8 cellular contexts compared by ENCODE assay signal in genomic region chr17:76700627-76701470, GRCh38. TPM values are rescaled to one million over a fixed set of nuclear protein-coding genes. Genes with fewer than 3 reads are reported as not detected.
DNase-seq lines count a peak whose midpoint lies in the region; ATAC-seq and TF ChIP-seq lines count a peak whose summit lies in the region.

No MANE protein-coding gene starts in this region.

- H3K4me1 Mint-ChIP-seq in chondrocyte (ENCODE audit: low read depth): peaks cover 76% of the 10 kb centered on the region
- peaks cover 15% of the 10 kb centered on the region for H3K4me1 Mint-ChIP-seq in memory B cell
- H3K4me1 Mint-ChIP-seq in type B pancreatic cell (ENCODE audit: unreplicated experiment): peaks cover 43% of the 10 kb centered on the region

- intact Hi-C loops in Right ventricle myocardium inferior (cut with DNase I) (loop anchor here (1.0 kb wide), 1 partner anchor 13 kb away; no protein-coding TSS in a partner anchor), cardiac septum (cut with DNase I) (loop anchor here (1.0 kb wide), 2 partner anchors 8 to 13 kb away; no protein-coding TSS in a partner anchor)

- H3K27me3 Mint-ChIP-seq in chondrocyte (ENCODE audit: low read depth): no peaks in the 10 kb centered on the region
- H3K27me3 Mint-ChIP-seq in memory B cell: peaks cover 1% of the 10 kb centered on the region
- H3K27me3 Mint-ChIP-seq in type B pancreatic cell: no peaks in the 10 kb centered on the region

- TF ChIP-seq CTCF in chondrocyte (IDR thresholded peaks at IDR 0.05) (no peak), type B pancreatic cell (conservative IDR thresholded peaks at IDR 0.05) (no peak)

- H3K27ac Mint-ChIP-seq in chondrocyte (ENCODE audit: unreplicated experiment): peak overlapping the region; percentile 97
- H3K27ac Mint-ChIP-seq in memory B cell: peak overlapping the region; percentile 39
- peak overlapping the region; percentile 79 for H3K27ac Mint-ChIP-seq in type B pancreatic cell

- peak; percentile 76 for ATAC-seq in Right ventricle myocardium inferior
- peak; percentile 73 for ATAC-seq in memory B cell (ENCODE audit: low read depth)
- no peak for ATAC-seq in GM18873 (IDR thresholded peaks at IDR 0.05; ENCODE audit: low FRiP score, unreplicated experiment)
- no peak for ATAC-seq in HG03025 (IDR thresholded peaks at IDR 0.05; ENCODE audit: low FRiP score, unreplicated experiment)

- H3K9me3 Mint-ChIP-seq in chondrocyte (ENCODE audit: low read depth) (no peaks in the 10 kb centered on the region), memory B cell (no peaks in the 10 kb centered on the region), type B pancreatic cell (no peaks in the 10 kb centered on the region)

- H3K36me3 Mint-ChIP-seq in chondrocyte (ENCODE audit: low read depth): no peaks in the 10 kb centered on the region
- H3K36me3 Mint-ChIP-seq in memory B cell: no peaks in the 10 kb centered on the region
- no peaks in the 10 kb centered on the region for H3K36me3 Mint-ChIP-seq in type B pancreatic cell

- DNase-seq in Right ventricle myocardium inferior (ENCODE audit: missing footprints) (peak; percentile 84), cardiac septum (ENCODE audit: low spot score) (no peak), chondrocyte (ENCODE audit: low spot score) (no peak), memory B cell (ENCODE audit: low spot score in 2 of 2) (no peak), type B pancreatic cell (ENCODE audit: extremely low spot score, unreplicated experiment) (no peak), NCI-H226 (no peak)

- peak overlapping the region; percentile 64 for H3K4me3 Mint-ChIP-seq in chondrocyte (ENCODE audit: unreplicated experiment)
- H3K4me3 Mint-ChIP-seq in memory B cell: peak overlapping the region; percentile 50
- peak overlapping the region; percentile 75 for H3K4me3 Mint-ChIP-seq in type B pancreatic cell

RNA-seq across cellular contexts. Expression of gene MXRA7, which starts 9.9 kb away (rescaled TPM):
- total RNA-seq in Right ventricle myocardium inferior: 375 TPM
- 666 TPM for total RNA-seq in cardiac septum
- 141 to 200 TPM (median 197 TPM) in 3 replicates for total RNA-seq in chondrocyte
- 43.4 and 75.0 TPM in 2 replicates for total RNA-seq in type B pancreatic cell (ENCODE audit: low replicate concordance)

RNA-seq across cellular contexts. Expression of gene JMJD6, which starts 25.6 kb away (rescaled TPM):
- total RNA-seq in Right ventricle myocardium inferior (62.8 TPM), cardiac septum (60.7 TPM), chondrocyte (22.4 to 27.2 TPM (median 25.0 TPM) in 3 replicates), type B pancreatic cell (ENCODE audit: low replicate concordance) (23.6 and 35.4 TPM in 2 replicates)

RNA-seq across cellular contexts. Expression of gene METTL23, which starts 25.8 kb away (rescaled TPM):
- total RNA-seq in Right ventricle myocardium inferior (17.3 TPM), cardiac septum (21.4 TPM), chondrocyte (24.3 to 28.4 TPM (median 27.0 TPM) in 3 replicates), type B pancreatic cell (ENCODE audit: low replicate concordance) (27.5 and 28.2 TPM in 2 replicates)

RNA-seq across cellular contexts. Expression of gene SRSF2, which starts 36.3 kb away (rescaled TPM):
- 74.0 TPM for total RNA-seq in Right ventricle myocardium inferior
- 98.0 TPM for total RNA-seq in cardiac septum
- 94.4 to 183 TPM (median 95.2 TPM) in 3 replicates for total RNA-seq in chondrocyte
- total RNA-seq in type B pancreatic cell (ENCODE audit: low replicate concordance): 198 and 273 TPM in 2 replicates

RNA-seq across cellular contexts. Expression of gene MFSD11, which starts 37.1 kb away (rescaled TPM):
- 20.8 TPM for total RNA-seq in Right ventricle myocardium inferior
- 27.0 TPM for total RNA-seq in cardiac septum
- total RNA-seq in chondrocyte: 30.3 to 33.6 TPM (median 31.1 TPM) in 3 replicates
- 29.0 and 33.9 TPM in 2 replicates for total RNA-seq in type B pancreatic cell (ENCODE audit: low replicate concordance)

Comparison
In these comparisons a context has a peak if more than half of its experiments do, and no peak if none do; other contexts are left out.
1. ATAC-seq: peak in Right ventricle myocardium inferior (single experiment) and memory B cell (single experiment); none in GM18873 (single experiment) and HG03025 (single experiment).
2. H3K27ac Mint-ChIP-seq: peak in every context shown above with its lines; median percentile 97 in chondrocyte; 79 in type B pancreatic cell; 39 in memory B cell.
3. Peak in every context shown above with its lines, with median percentiles within 50 percentile points of each other: H3K4me3 Mint-ChIP-seq.